ENCODE assay signal across 12 cellular contexts in the genomic region with DNA sequence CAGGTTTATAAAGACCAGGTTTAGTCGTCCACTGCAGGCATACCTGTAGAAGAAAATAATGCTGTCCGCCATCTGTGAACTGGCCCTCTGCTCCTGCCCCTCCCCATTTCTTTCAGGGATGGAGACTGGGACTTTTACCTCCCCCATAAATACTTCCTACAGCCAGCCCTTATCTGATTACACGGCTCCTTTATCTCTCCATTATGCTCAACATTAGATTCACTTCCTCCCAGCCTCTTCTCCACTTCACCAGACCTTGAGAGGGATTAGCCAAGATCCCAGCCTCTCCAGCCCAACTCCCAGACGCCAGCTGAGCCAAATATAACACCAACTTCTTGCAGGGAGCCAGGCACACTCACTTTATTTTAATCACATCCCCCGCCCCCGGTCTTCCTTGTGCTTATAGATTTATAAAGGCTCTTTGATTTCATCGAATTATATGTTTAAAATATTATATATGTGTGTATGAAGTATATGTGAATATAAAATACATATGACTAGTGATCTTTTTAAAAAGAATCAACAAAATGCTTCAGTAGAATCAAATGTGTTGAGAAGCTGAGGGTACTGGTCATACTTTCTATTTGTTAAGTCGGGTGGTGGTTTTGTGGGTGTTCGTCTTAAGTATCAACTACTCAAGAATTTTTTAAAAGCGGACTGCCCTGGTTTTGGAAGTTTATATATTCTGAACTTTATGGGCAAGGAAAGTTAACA.
DNase-seq lines count a peak whose midpoint lies in the region; ATAC-seq and TF ChIP-seq lines count a peak whose summit lies in the region.
"Had no signal": no experiment of that assay in that cellular context is flagged by ENCODE, and none has a peak within 500 bp of the region (broad histone marks: within the 10 kb centered on the region; RNA-seq: fewer than 3 reads in every experiment).

No MANE protein-coding gene starts in this region.

- peak overlapping the region; percentile 8 for H3K4me3 ChIP-seq in A673 (ENCODE audit: low read depth, low read length, poor library complexity, severe bottlenecking)
- H3K4me3 ChIP-seq in MG63: no peak overlapping the region
- no peak overlapping the region for H3K4me3 ChIP-seq in mesenchymal stem cell (ENCODE audit: insufficient read depth in 1 of 2, low read depth in 1 of 2, low read length in 2 of 2)

- no peak overlapping the region for H3K14ac ChIP-seq in mesenchymal stem cell (ENCODE audit: low read length in 2 of 2)

- H3K9ac ChIP-seq in mesenchymal stem cell (ENCODE audit: low read length): no peak overlapping the region

- H4K8ac ChIP-seq in mesenchymal stem cell (ENCODE audit: low read length): no peak overlapping the region

- no peak overlapping the region for H3K27ac Mint-ChIP-seq in activated CD4-positive, alpha-beta T cell treated with anti-CD3 and anti-CD28 coated beads, Interleukin-2, amount 10 ng/mL, durations not matched to agents 24 days and 14 days
- H3K27ac Mint-ChIP-seq: activated CD4-positive, alpha-beta T cell treated with anti-CD3 and anti-CD28 coated beads for 36 hours; activated naive CD4-positive, alpha-beta T cell treated with anti-CD3 and anti-CD28 coated beads, Interleukin-2, amount 50 U/mL, for 72 hours; IgD-negative memory B cell; stimulated activated memory B cell treated with anti-CD40 and anti-IgM and Interleukin-4, amounts not matched to agents 10 μg/mL and 1 μg/mL and 100 μg/mL, for 72 hours had no signal

- peaks cover 39% of the 10 kb centered on the region for H3K79me1 ChIP-seq in mesenchymal stem cell (replicated peaks; ENCODE audit: low read length, poor library complexity, severe bottlenecking)

- BruUV-seq in A673 (replicated peaks; lab: Mats Ljungman, UMichigan): no TSS peak

- no peaks in the 10 kb centered on the region for H3K36me3 Mint-ChIP-seq in activated CD4-positive, alpha-beta T cell treated with anti-CD3 and anti-CD28 coated beads, Interleukin-2, amount 10 ng/mL, durations not matched to agents 24 days and 14 days (ENCODE audit: low read depth)

- H3K4me1 ChIP-seq in A673 (ENCODE audit: insufficient read depth, low read length, poor library complexity, severe bottlenecking): peaks cover 59% of the 10 kb centered on the region
- peaks cover 13% of the 10 kb centered on the region for H3K4me1 ChIP-seq in mesenchymal stem cell (ENCODE audit: control insufficient read depth, insufficient read depth, low read depth, low read length)

- 39% methylated on average over 7 of the region's 10 CpGs for WGBS in mesenchymal stem cell

- H2BK120ac ChIP-seq in mesenchymal stem cell (ENCODE audit: low read depth, low read length): peak overlapping the region; percentile 35

- POLR2A ChIA-PET in A673 (lab: Charles Lee; ENCODE audit: low non-redundant PET): no interaction called here

- H2AFZ ChIP-seq in mesenchymal stem cell (ENCODE audit: low read depth, low read length): no peak overlapping the region

- peak overlapping the region; percentile 62 to 81 for H3K18ac ChIP-seq in mesenchymal stem cell (ENCODE audit: low read depth in 1 of 2, low read length in 2 of 2)

- H3K27me3 ChIP-seq in A673 (replicated peaks; ENCODE audit: insufficient read depth, low read depth, low read length, poor library complexity) (no peaks in the 10 kb centered on the region), MG63 (no peaks in the 10 kb centered on the region), mesenchymal stem cell (ENCODE audit: control insufficient read depth in 1 of 2, insufficient read depth in 1 of 2, low read length in 2 of 2) (no peaks in the 10 kb centered on the region)

- no peak overlapping the region for H2BK15ac ChIP-seq in mesenchymal stem cell (ENCODE audit: low read depth, poor library complexity, severe bottlenecking)

- peak overlapping the region; percentile 12 to 20 for H3K4ac ChIP-seq in mesenchymal stem cell (ENCODE audit: low read depth in 1 of 2, low read length in 2 of 2)

- peak overlapping the region; percentile 59 for H3K27ac ChIP-seq in A673 (ENCODE audit: low read depth, low read length, poor library complexity, severe bottlenecking)
- H3K27ac ChIP-seq in mesenchymal stem cell (ENCODE audit: low read length, poor library complexity, severe bottlenecking): no peak overlapping the region

- H3K9me3 ChIP-seq in A673 (ENCODE audit: low read depth, low read length, poor library complexity, severe bottlenecking) (no peaks in the 10 kb centered on the region), MG63 (no peaks in the 10 kb centered on the region), mesenchymal stem cell (ENCODE audit: control insufficient read depth, low read length) (no peaks in the 10 kb centered on the region)

- peak overlapping the region; percentile 55 for H4K91ac ChIP-seq in mesenchymal stem cell (ENCODE audit: low read length)

- H3K4me1 Mint-ChIP-seq in activated CD4-positive, alpha-beta T cell treated with anti-CD3 and anti-CD28 coated beads, Interleukin-2, amount 10 ng/mL, durations not matched to agents 24 days and 14 days: peaks cover 27% of the 10 kb centered on the region
- H3K4me1 Mint-ChIP-seq: stimulated activated memory B cell treated with anti-CD40 and anti-IgM and Interleukin-4, amounts not matched to agents 10 μg/mL and 1 μg/mL and 100 μg/mL, for 72 hours had no signal

- H3K23ac ChIP-seq in mesenchymal stem cell (ENCODE audit: low read length in 2 of 2): no peak overlapping the region

- peaks cover 8% of the 10 kb centered on the region for H3K27me3 Mint-ChIP-seq in activated CD4-positive, alpha-beta T cell treated with anti-CD3 and anti-CD28 coated beads, Interleukin-2, amount 10 ng/mL, durations not matched to agents 24 days and 14 days

- intact Hi-C loops in A673 (cut with micrococcal nuclease; ENCODE audit: unreplicated experiment): loop anchor here (2.0 to 5.0 kb wide), 2 partner anchors 15 to 81 kb away; partner anchors contain the start of gene SPRED2
- intact Hi-C loops in activated CD4-positive, alpha-beta T cell treated with anti-CD3 and anti-CD28 coated beads, Interleukin-2, amount 10 ng/mL, durations not matched to agents 24 days and 14 days (cut with micrococcal nuclease): no loop called here

- H3K9me3 Mint-ChIP-seq in activated CD4-positive, alpha-beta T cell treated with anti-CD3 and anti-CD28 coated beads, Interleukin-2, amount 10 ng/mL, durations not matched to agents 24 days and 14 days: peaks cover 9% of the 10 kb centered on the region

- DNase-seq in A673 (ENCODE audit: low spot score) (peak; percentile 89), MG63 (peak; percentile 74), astrocyte of the hippocampus (ENCODE audit: low read depth, low spot score) (peak; percentile 54), mesenchymal stem cell (peak; percentile 84)
- DNase-seq in activated CD4-positive, alpha-beta T cell treated with anti-CD3 and anti-CD28 coated beads, Interleukin-2, amount 50 U/mL, for 4 hours: no peak
- no peak for DNase-seq in activated CD4-positive, alpha-beta T cell treated with anti-CD3 and anti-CD28 coated beads, Interleukin-2, amount 10 ng/mL, durations not matched to agents 24 days and 14 days
- no peak for DNase-seq in activated naive CD4-positive, alpha-beta T cell treated with anti-CD3 and anti-CD28 coated beads, Interleukin-2, amount 50 U/mL, for 16 hours

- H3K36me3 ChIP-seq in A673 (ENCODE audit: insufficient read depth, low read length, poor library complexity, severe bottlenecking) (no peaks in the 10 kb centered on the region), MG63 (no peaks in the 10 kb centered on the region), mesenchymal stem cell (ENCODE audit: control insufficient read depth in 1 of 2, insufficient read depth in 2 of 2, low read depth in 1 of 2, low read length in 2 of 2) (no peaks in the 10 kb centered on the region)

- no peak overlapping the region for H2AK5ac ChIP-seq in mesenchymal stem cell (ENCODE audit: low read length, severe bottlenecking)

- H3K4me2 ChIP-seq in mesenchymal stem cell (ENCODE audit: low read length, poor library complexity, severe bottlenecking): no peak overlapping the region

- no peak overlapping the region for H2BK5ac ChIP-seq in mesenchymal stem cell (ENCODE audit: low read depth, low read length, poor library complexity, severe bottlenecking)

- no peak for TF ChIP-seq CTCF in A673 (conservative IDR thresholded peaks at IDR 0.05; ENCODE audit: low read depth, low read length)

- CTCF ChIA-PET in A673 (lab: Charles Lee): interaction anchor here (0.5 kb wide), 1 partner anchor 132 kb away, joined by 5 read pairs; no protein-coding TSS in a partner anchor

- ATAC-seq in GM19023 (IDR thresholded peaks at IDR 0.05; ENCODE audit: unreplicated experiment): no peak
- ATAC-seq: stimulated activated memory B cell treated with anti-CD40 and anti-IgM and Interleukin-4, amounts not matched to agents 10 μg/mL and 1 μg/mL and 100 μg/mL, for 72 hours had no signal

- no peak overlapping the region for H3K4me3 Mint-ChIP-seq in activated CD4-positive, alpha-beta T cell treated with anti-CD3 and anti-CD28 coated beads, Interleukin-2, amount 10 ng/mL, durations not matched to agents 24 days and 14 days
- H3K4me3 Mint-ChIP-seq: activated CD4-positive, alpha-beta T cell treated with anti-CD3 and anti-CD28 coated beads for 36 hours; IgD-negative memory B cell; stimulated activated memory B cell treated with anti-CD40 and anti-IgM and Interleukin-4, amounts not matched to agents 10 μg/mL and 1 μg/mL and 100 μg/mL, for 72 hours had no signal

- H2BK12ac ChIP-seq in mesenchymal stem cell (ENCODE audit: low read length in 2 of 2): peak overlapping the region in 1 of 2 experiments; percentile 70

Comparison
In these comparisons a context has a peak if more than half of its experiments do, and no peak if none do; other contexts are left out.
1. DNase-seq: peak in A673 (single experiment), MG63 (single experiment), astrocyte of the hippocampus (single experiment) and mesenchymal stem cell (single experiment); none in activated CD4-positive, alpha-beta T cell treated with anti-CD3 and anti-CD28 coated beads, Interleukin-2, amount 50 U/mL, for 4 hours (0 of 2), activated CD4-positive, alpha-beta T cell treated with anti-CD3 and anti-CD28 coated beads, Interleukin-2, amount 10 ng/mL, durations not matched to agents 24 days and 14 days (single experiment) and activated naive CD4-positive, alpha-beta T cell treated with anti-CD3 and anti-CD28 coated beads, Interleukin-2, amount 50 U/mL, for 16 hours (single experiment).